ENCODE assay signal across 28 cellular contexts in the genomic region with DNA sequence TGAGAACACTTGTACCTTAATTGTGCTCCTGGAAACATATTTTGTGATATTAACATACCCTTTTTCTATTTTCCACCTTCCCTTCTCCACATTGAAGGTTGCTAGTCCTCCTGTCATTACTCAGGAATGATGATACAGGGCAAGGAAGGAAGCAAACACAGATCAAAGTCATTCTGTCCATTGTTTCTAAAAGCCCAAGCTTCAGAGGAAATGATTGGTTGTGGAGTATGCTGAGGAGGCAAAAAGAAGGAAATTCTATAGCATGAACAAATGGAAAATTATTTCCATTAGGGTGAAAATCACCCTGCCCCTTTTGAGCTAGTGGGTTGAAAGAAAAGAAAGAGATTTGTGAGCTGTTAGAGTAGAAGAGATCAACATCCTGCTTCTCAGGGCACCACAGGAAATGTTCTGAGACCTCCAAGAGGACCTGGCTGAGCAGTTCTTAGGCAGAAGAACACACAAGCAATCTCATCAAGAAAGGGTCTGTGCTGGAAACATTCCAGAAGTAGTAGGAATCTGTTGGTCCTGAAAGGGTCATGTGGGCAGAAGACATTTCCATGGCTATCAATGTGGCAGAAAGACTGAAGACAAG. TPM values are rescaled to one million over a fixed set of nuclear protein-coding genes. Genes with fewer than 3 reads are reported as not detected.
A peak's percentile ranks its signal among the peaks of the same experiment; 100 is the strongest.
DNase-seq lines count a peak whose midpoint lies in the region; FAIRE-seq and TF ChIP-seq lines count a peak whose summit lies in the region.
"Had no signal": no experiment of that assay in that cellular context is flagged by ENCODE, and none has a peak within 500 bp of the region (broad histone marks: within the 10 kb centered on the region; RNA-seq: fewer than 3 reads in every experiment).

No MANE protein-coding gene starts in this region.

- FAIRE-seq in D721Med (lab: Jason Lieb, UNC): peak; percentile 35
- FAIRE-seq: K562, urothelium cell line had no signal

- POLR2A ChIA-PET in CD4-positive, alpha-beta memory T cell (lab: Charles Lee; ENCODE audit: partially characterized antibody): no interaction called here

- peaks cover 16% of the 10 kb centered on the region for H3K9me3 Mint-ChIP-seq in mesothelial cell of epicardium
- peaks cover 0 to 7% (median 0%) of the 10 kb centered on the region in 8 donors for H3K9me3 Mint-ChIP-seq in CD4-positive, alpha-beta memory T cell
- H3K9me3 Mint-ChIP-seq: activated CD4-positive, alpha-beta T cell treated with anti-CD3 and anti-CD28 coated beads, Interleukin-2, amount 10 ng/mL, durations not matched to agents 24 days and 14 days had no signal

- no peak for DNase-seq in D721Med (ENCODE audit: insufficient read length, low spot score)
- peak; percentile 36 for DNase-seq in HT1080 (ENCODE audit: low read depth)
- DNase-seq in dermis blood vessel endothelial cell: peak; percentile 40
- DNase-seq in mesothelial cell of epicardium (ENCODE audit: low spot score in 2 of 2, unreplicated experiment in 2 of 2): no peak
- DNase-seq in MV-4-11 (lab: John Stamatoyannopoulos, UW): no peak
- no peak for DNase-seq in DMS114 treated with DMSO at 0.1 percent for 48 hours (lab: John Stamatoyannopoulos, UW; ENCODE audit: unreplicated experiment)
- no peak for DNase-seq in CD4-positive, alpha-beta memory T cell
- DNase-seq: ACHN; activated CD4-positive, alpha-beta T cell treated with anti-CD3 and anti-CD28 coated beads, Interleukin-2, amount 10 ng/mL, durations not matched to agents 24 days and 14 days; activated naive CD4-positive, alpha-beta T cell treated with anti-CD3 and anti-CD28 coated beads, Interleukin-2, amount 50 U/mL, for 16 hours; amygdala; Caco-2; cortex of kidney; endodermal cell; naive B cell; NCI-H1694 treated with DMSO at 0.1 percent for 48 hours; NCI-H526 treated with DMSO at 0.1 percent for 48 hours; occipital lobe; spleen; stimulated activated CD4-positive, alpha-beta T cell treated with anti-CD3 and anti-CD28 coated beads, Interleukin-2, amount 100 ng/mL, for 48 hours; T-helper 17 cell had no signal

- CTCF ChIA-PET in CD4-positive, alpha-beta memory T cell (lab: Charles Lee; ENCODE audit: partially characterized antibody): no interaction called here

- H3K27ac Mint-ChIP-seq in mesothelial cell of epicardium: no peak overlapping the region
- no peak overlapping the region for H3K27ac Mint-ChIP-seq in CD4-positive, alpha-beta memory T cell
- H3K27ac Mint-ChIP-seq: activated CD4-positive, alpha-beta T cell treated with anti-CD3 and anti-CD28 coated beads, Interleukin-2, amount 10 ng/mL, durations not matched to agents 24 days and 14 days; endodermal cell; memory B cell; naive B cell; stimulated activated effector memory CD8-positive, alpha-beta T cell treated with anti-CD3 and anti-CD28 coated beads, Interleukin-12 subunit alpha, Interleukin-12 subunit beta, amount 100 ng/mL, for 72 hours; T-helper 17 cell had no signal

- no peaks in the 10 kb centered on the region for H3K36me3 ChIP-seq in mesodermal cell (ENCODE audit: control insufficient read depth, insufficient read depth, low read length)
- no peaks in the 10 kb centered on the region for H3K36me3 ChIP-seq in CD4-positive, alpha-beta memory T cell (ENCODE audit: insufficient read depth, low read length)
- H3K36me3 ChIP-seq: BLaER1, spleen had no signal

- H3K4me1 ChIP-seq in mesodermal cell (ENCODE audit: control insufficient read depth, insufficient read depth, low read length, poor library complexity, severe bottlenecking): peaks cover 10% of the 10 kb centered on the region
- H3K4me1 ChIP-seq in CD4-positive, alpha-beta memory T cell (ENCODE audit: insufficient read depth, low read length): no peaks in the 10 kb centered on the region
- H3K4me1 ChIP-seq: BLaER1, Caco-2, spleen had no signal

- H3K9me3 ChIP-seq in mesodermal cell (ENCODE audit: control insufficient read depth, low read length): no peaks in the 10 kb centered on the region
- no peaks in the 10 kb centered on the region for H3K9me3 ChIP-seq in CD4-positive, alpha-beta memory T cell (ENCODE audit: control insufficient read depth in 1 of 2, low read length in 2 of 2)
- H3K9me3 ChIP-seq: BLaER1, Caco-2 had no signal

- no peaks in the 10 kb centered on the region for H3K4me1 Mint-ChIP-seq in mesothelial cell of epicardium
- no peaks in the 10 kb centered on the region for H3K4me1 Mint-ChIP-seq in CD4-positive, alpha-beta memory T cell
- H3K4me1 Mint-ChIP-seq: activated CD4-positive, alpha-beta T cell treated with anti-CD3 and anti-CD28 coated beads, Interleukin-2, amount 10 ng/mL, durations not matched to agents 24 days and 14 days; endodermal cell; memory B cell; naive B cell; stimulated activated effector memory CD8-positive, alpha-beta T cell treated with anti-CD3 and anti-CD28 coated beads, Interleukin-12 subunit alpha, Interleukin-12 subunit beta, amount 100 ng/mL, for 72 hours; T-helper 17 cell had no signal

- intact Hi-C loops in CD4-positive, alpha-beta memory T cell (cut with micrococcal nuclease): no loop called here

- H3K4me3 Mint-ChIP-seq in mesothelial cell of epicardium: no peak overlapping the region
- H3K4me3 Mint-ChIP-seq in CD4-positive, alpha-beta memory T cell: no peak overlapping the region
- H3K4me3 Mint-ChIP-seq: activated CD4-positive, alpha-beta T cell treated with anti-CD3 and anti-CD28 coated beads, Interleukin-2, amount 10 ng/mL, durations not matched to agents 24 days and 14 days; endodermal cell; memory B cell; naive B cell; stimulated activated effector memory CD8-positive, alpha-beta T cell treated with anti-CD3 and anti-CD28 coated beads, Interleukin-12 subunit alpha, Interleukin-12 subunit beta, amount 100 ng/mL, for 72 hours; T-helper 17 cell had no signal

- TF ChIP-seq CTCF in D721Med (IDR thresholded peaks at IDR 0.05; ENCODE audit: insufficient read depth, missing control alignments) (no peak), mesothelial cell of epicardium (IDR thresholded peaks at IDR 0.05; ENCODE audit: unreplicated experiment) (no peak)

- no peak overlapping the region for H3K4me3 ChIP-seq in mesodermal cell (ENCODE audit: extremely low read depth, insufficient read depth, low read length, poor library complexity, severe bottlenecking)
- H3K4me3 ChIP-seq in CD4-positive, alpha-beta memory T cell (ENCODE audit: low read length in 2 of 2): no peak overlapping the region
- H3K4me3 ChIP-seq: BLaER1, K562, spleen had no signal

- no peaks in the 10 kb centered on the region for H3K27me3 Mint-ChIP-seq in mesothelial cell of epicardium (ENCODE audit: low read depth)
- H3K27me3 Mint-ChIP-seq in CD4-positive, alpha-beta memory T cell: peaks cover 10 to 11% of the 10 kb centered on the region in 2 donors
- H3K27me3 Mint-ChIP-seq: activated CD4-positive, alpha-beta T cell treated with anti-CD3 and anti-CD28 coated beads, Interleukin-2, amount 10 ng/mL, durations not matched to agents 24 days and 14 days had no signal

- no peaks in the 10 kb centered on the region for H3K36me3 Mint-ChIP-seq in mesothelial cell of epicardium
- no peaks in the 10 kb centered on the region for H3K36me3 Mint-ChIP-seq in CD4-positive, alpha-beta memory T cell
- H3K36me3 Mint-ChIP-seq: memory B cell; stimulated activated effector memory CD8-positive, alpha-beta T cell treated with anti-CD3 and anti-CD28 coated beads, Interleukin-12 subunit alpha, Interleukin-12 subunit beta, amount 100 ng/mL, for 72 hours had no signal

- no peaks in the 10 kb centered on the region for H3K27me3 ChIP-seq in CD4-positive, alpha-beta memory T cell (ENCODE audit: insufficient read depth, low read length)
- H3K27me3 ChIP-seq: BLaER1 had no signal

- H3K27ac ChIP-seq in mesodermal cell (ENCODE audit: low read depth, low read length, severe bottlenecking): peak overlapping the region; percentile 63
- no peak overlapping the region for H3K27ac ChIP-seq in CD4-positive, alpha-beta memory T cell (ENCODE audit: low read depth, low read length)
- H3K27ac ChIP-seq: BLaER1, spleen had no signal

RNA-seq across cellular contexts. Expression of gene PRRX1, which starts 29.0 kb away (rescaled TPM):
- total RNA-seq in HT1080 (2014; rRNA removed; shearing (Covaris generic)): not detected in 2 replicates
- 0.14 TPM in 1 of 2 replicates, not detected in the other for polyA plus RNA-seq in HT1080 (2015; cell fraction: cytosol; rRNA removed)
- polyA plus RNA-seq in HT1080 (2015; cell fraction: nucleus; rRNA removed): 0.08 TPM in 1 of 2 replicates, not detected in the other
- total RNA-seq in dermis blood vessel endothelial cell: 0.17 and 0.37 TPM in 2 replicates
- polyA plus RNA-seq in mesodermal cell (2013, experiment 1 of 2): 76.0 TPM
- polyA plus RNA-seq in mesodermal cell (2013, experiment 2 of 2): 84.5 TPM
- total RNA-seq in mesothelial cell of epicardium: 8.0 to 9.7 TPM (median 8.9 TPM) in 3 replicates
- not detected for total RNA-seq in CD4-positive, alpha-beta memory T cell
- polyA plus RNA-seq in CD4-positive, alpha-beta memory T cell: not detected
- total RNA-seq: activated CD4-positive, alpha-beta T cell treated with anti-CD3 and anti-CD28 coated beads, Interleukin-2, amount 10 ng/mL, durations not matched to agents 24 days and 14 days; Caco-2; endodermal cell; K562; renal cortical epithelial cell; T-helper 17 cell had no signal
- polyA plus RNA-seq: K562 had no signal

Comparison
In these comparisons a context has a peak if more than half of its experiments do, and no peak if none do; other contexts are left out.
1. DNase-seq: peak in HT1080 (single experiment) and dermis blood vessel endothelial cell (single experiment); none in D721Med (single experiment), mesothelial cell of epicardium (0 of 2), MV-4-11 (single experiment), DMS114 treated with DMSO at 0.1 percent for 48 hours (single experiment) and CD4-positive, alpha-beta memory T cell (0 of 5).